Comparison of ENCODE assay signal across 12 cellular contexts in the genomic region with DNA sequence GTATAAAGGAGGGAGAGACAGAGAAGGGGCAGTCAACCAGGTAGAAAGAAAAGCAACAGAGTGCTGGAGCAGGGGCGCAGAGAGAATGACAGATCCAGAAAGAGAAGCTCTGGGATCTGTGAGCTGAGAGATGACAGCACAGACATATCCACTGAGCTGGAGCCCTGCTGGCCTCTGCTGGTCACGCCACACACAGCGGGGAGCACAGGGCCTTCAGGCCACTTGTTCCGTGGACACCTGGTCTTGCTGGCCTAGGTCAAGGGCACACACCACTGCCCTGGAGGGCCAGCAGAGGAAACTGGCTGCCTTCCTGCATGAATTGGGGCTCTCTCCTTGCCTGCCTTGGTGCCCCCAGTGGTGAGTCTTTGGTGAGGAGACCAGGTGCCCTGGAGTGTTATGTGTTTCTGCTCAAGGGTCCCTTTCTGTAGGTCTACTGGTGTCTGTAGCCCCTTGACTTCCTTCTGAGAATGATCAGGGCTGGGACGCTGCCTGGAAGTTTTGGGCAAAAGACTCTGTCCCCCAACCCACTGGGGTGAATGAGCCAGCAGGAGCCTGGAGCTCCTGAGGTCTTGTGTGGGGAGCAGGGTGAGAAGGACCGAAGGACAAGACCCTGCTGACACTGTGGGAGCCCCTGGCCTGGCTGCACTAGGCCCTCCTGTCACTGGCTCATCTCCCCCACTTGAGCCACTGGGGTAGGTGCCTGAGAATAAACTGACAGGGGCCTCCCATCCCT. TPM values are rescaled to one million over a fixed set of nuclear protein-coding genes. Genes with fewer than 3 reads are reported as not detected.
DNase-seq lines count a peak whose midpoint lies in the region; ATAC-seq, FAIRE-seq and TF ChIP-seq lines count a peak whose summit lies in the region.
"Had no signal": no experiment of that assay in that cellular context is flagged by ENCODE, and none has a peak within 500 bp of the region (broad histone marks: within the 10 kb centered on the region; RNA-seq: fewer than 3 reads in every experiment).

No MANE protein-coding gene starts in this region.

- H3K27me3 ChIP-seq in cardiac muscle cell (no peaks in the 10 kb centered on the region), HepG2 (ENCODE audit: control insufficient read depth in 1 of 2, insufficient read depth in 2 of 2, low read length in 2 of 2) (peaks cover 0 to 2% of the 10 kb centered on the region in 2 experiments; a peak in 1 of 5 replicates), vagina (no peaks in the 10 kb centered on the region)

- no peak for FAIRE-seq in HepG2 (lab: Jason Lieb, UNC)

- no TSS peak for BruUV-seq in HepG2 (replicated peaks; lab: Mats Ljungman, UMichigan)

- CTCF ChIA-PET in HepG2 (lab: Yijun Ruan, JAX; ENCODE audit: low intra/inter-chr PET ratio, low total read pairs), result no interaction called here

- ATAC-seq in Right ventricle myocardium superior (ENCODE audit: poor library complexity), result no peak
- peak; percentile 70 for ATAC-seq in HepG2
- no peak for ATAC-seq in HG03025 (IDR thresholded peaks at IDR 0.05; ENCODE audit: low FRiP score, unreplicated experiment)
- ATAC-seq in GM18873 (IDR thresholded peaks at IDR 0.05; ENCODE audit: low FRiP score, unreplicated experiment), result no peak
- ATAC-seq in GM19035 (IDR thresholded peaks at IDR 0.05; ENCODE audit: unreplicated experiment), result no peak

- no peak overlapping the region for H3K4me2 ChIP-seq in HepG2 (ENCODE audit: low read depth, low read length)

- intact Hi-C loops in Right ventricle myocardium superior (cut with DNase I), result no loop called here
- intact Hi-C loops in HepG2 (cut with micrococcal nuclease; ENCODE audit: unreplicated experiment), result no loop called here
- intact Hi-C loops in vagina (cut with DNase I), result no loop called here

- H3K4me3 Mint-ChIP-seq in chondrocyte (ENCODE audit: unreplicated experiment), result no peak overlapping the region

- H2AFZ ChIP-seq in HepG2 (ENCODE audit: low read length), result no peak overlapping the region

- no peak for TF ChIP-seq POLR2A in HepG2 (IDR thresholded peaks at IDR 0.05; ENCODE audit: insufficient read depth in 1 of 2, low read depth in 2 of 2, low read length in 2 of 2)
- no peak for TF ChIP-seq POLR2A in vagina (IDR thresholded peaks at IDR 0.05)

- H3K4me1 ChIP-seq in cardiac muscle cell (ENCODE audit: low read depth) (no peaks in the 10 kb centered on the region), HepG2 (ENCODE audit: insufficient read depth, low read length) (no peaks in the 10 kb centered on the region), vagina (peaks cover 21% of the 10 kb centered on the region)

- H3K36me3 ChIP-seq in cardiac muscle cell (no peaks in the 10 kb centered on the region), HepG2 (replicated peaks in 1 of 2; ENCODE audit: control insufficient read depth in 1 of 2, insufficient read depth in 2 of 2, low read length in 2 of 2) (no peaks in the 10 kb centered on the region), vagina (no peaks in the 10 kb centered on the region)

- H3K27me3 Mint-ChIP-seq in chondrocyte (ENCODE audit: low read depth), result no peaks in the 10 kb centered on the region

- in situ Hi-C loops in HepG2 (cut with HindIII; ENCODE audit: extremely low pct_ligation_motif_present, low pct_unique_long_range_greater_than_20kb), result no loop called here

- H3K9me3 Mint-ChIP-seq in chondrocyte (ENCODE audit: low read depth), result peaks cover 27% of the 10 kb centered on the region

- peaks cover 2% of the 10 kb centered on the region for H3K36me3 Mint-ChIP-seq in chondrocyte (ENCODE audit: low read depth)

- TF ChIP-seq RAD21 in HepG2 (CRISPR knock-in tag; IDR thresholded peaks at IDR 0.05), result 0 out of 2 replicates have a peak, but pooled peaks have one; percentile 15

- TF ChIP-seq EP300 in HepG2 (IDR thresholded peaks at IDR 0.05; ENCODE audit: low read depth in 2 of 2, low read length in 2 of 2) (no peak), HepG2 (CRISPR knock-in tag; IDR thresholded peaks at IDR 0.05; ENCODE audit: borderline replicate concordance) (no peak)

- no peaks in the 10 kb centered on the region for H3K79me2 ChIP-seq in HepG2 (ENCODE audit: insufficient read depth, low read length)

- WGBS in HepG2 (ENCODE audit: low lambda C conversion rate), result 29% methylated on average over 2 of the region's 6 CpGs

- H3K4me3 ChIP-seq in cardiac muscle cell (no peak overlapping the region), HepG2 (replicated peaks in 1 of 3; ENCODE audit: insufficient read depth in 1 of 3, low read depth in 2 of 3, low read length in 3 of 3) (no peak overlapping the region), vagina (no peak overlapping the region)

- no peaks in the 10 kb centered on the region for H4K20me1 ChIP-seq in HepG2 (ENCODE audit: insufficient read depth, low read length)

- H3K27ac Mint-ChIP-seq in chondrocyte (ENCODE audit: unreplicated experiment), result no peak overlapping the region

- H3K27ac ChIP-seq in cardiac muscle cell (no peak overlapping the region), HepG2 (ENCODE audit: extremely low read length, insufficient read depth, low read length) (no peak overlapping the region), vagina (no peak overlapping the region)

- peak; percentile 22 to 59 for DNase-seq in cardiac muscle cell (ENCODE audit: low read depth in 1 of 2, low spot score in 1 of 2)
- DNase-seq in Right ventricle myocardium superior, result no peak
- DNase-seq in chondrocyte (ENCODE audit: low spot score), result peak; percentile 62
- DNase-seq in HepG2 (ENCODE audit: low spot score), result no peak
- DNase-seq in vagina (ENCODE audit: extremely low spot score in 2 of 2), result peak; percentile 80 to 87
- DNase-seq: AML-193, GOT3, KG1, T-helper 9 cell had no signal

- TF ChIP-seq CTCF in cardiac muscle cell (IDR thresholded peaks at IDR 0.05; ENCODE audit: low read depth, low read length), result peak; percentile 61
- peak; percentile 74 for TF ChIP-seq CTCF in chondrocyte (IDR thresholded peaks at IDR 0.05)
- peak; percentile 49 for TF ChIP-seq CTCF in HepG2 (CRISPR knock-in tag; IDR thresholded peaks at IDR 0.05)
- no peak for TF ChIP-seq CTCF in vagina (IDR thresholded peaks at IDR 0.05)

- H3K4me1 Mint-ChIP-seq in chondrocyte (ENCODE audit: low read depth), result peaks cover 6% of the 10 kb centered on the region

- H3K9me3 ChIP-seq in cardiac muscle cell (ENCODE audit: low read depth) (no peaks in the 10 kb centered on the region), HepG2 (ENCODE audit: low read length) (peaks cover 27% of the 10 kb centered on the region), vagina (no peaks in the 10 kb centered on the region)

- POLR2A ChIA-PET in HepG2 (lab: Yijun Ruan, JAX), result no interaction called here

- no peak overlapping the region for H3K9ac ChIP-seq in HepG2 (ENCODE audit: insufficient read depth, low read depth, low read length)

TF ChIP-seq in HepG2, 621 proteins besides CTCF, POLR2A, EP300 and RAD21:
- TF ChIP-seq SNAI1 (CRISPR knock-in tag; IDR thresholded peaks at IDR 0.05; ENCODE audit: borderline replicate concordance) (no peak), STAG1 (CRISPR knock-in tag; IDR thresholded peaks at IDR 0.05) (peak; percentile 55)

RNA-seq across cellular contexts. Expression of gene ADAMTS2, which starts 59.2 kb away (rescaled TPM):
- total RNA-seq in cardiac muscle cell, result 2.5 and 8.8 TPM in 2 replicates
- polyA plus RNA-seq in cardiac muscle cell, result 3.1 and 7.0 TPM in 2 replicates
- total RNA-seq in Right ventricle myocardium superior, result 3.6 TPM
- total RNA-seq in chondrocyte, result 17.9 to 93.2 TPM (median 91.2 TPM) in 3 replicates
- 0.18 and 0.24 TPM in 2 replicates for total RNA-seq in HepG2 (2016; rRNA removed; fragmentation: Illumina TruSeq; extraction: Trizol)
- 0.09 and 0.10 TPM in 2 replicates for total RNA-seq in HepG2 (2016; cell fraction: cytosol; rRNA removed; fragmentation: Illumina TruSeq; extraction: Trizol; ENCODE audit: low read depth)
- 0.15 and 0.17 TPM in 2 replicates for total RNA-seq in HepG2 (2016; cell fraction: insoluble cytoplasmic fraction; rRNA removed; fragmentation: Illumina TruSeq; extraction: Trizol)
- total RNA-seq in HepG2 (2016; cell fraction: membrane; rRNA removed; fragmentation: Illumina TruSeq; extraction: Trizol), result 0.25 and 0.38 TPM in 2 replicates
- 0.25 and 0.59 TPM in 2 replicates for total RNA-seq in HepG2 (2016; cell fraction: nucleus; rRNA removed; fragmentation: Illumina TruSeq; extraction: Trizol)
- polyA plus RNA-seq in HepG2 (2011; rRNA removed), result 3.5 and 3.6 TPM in 2 replicates
- 2.4 and 4.9 TPM in 2 replicates for polyA plus RNA-seq in HepG2 (2011; cell fraction: cytosol; rRNA removed)
- 5.3 and 5.6 TPM in 2 replicates for polyA plus RNA-seq in HepG2 (2011; cell fraction: nucleus; rRNA removed)
- polyA plus RNA-seq in HepG2 (2012), result 2.3 and 2.4 TPM in 2 replicates
- 0.26 and 0.29 TPM in 2 replicates for polyA plus RNA-seq in HepG2 (2016; cell fraction: cytosol; fragmentation: Illumina TruSeq; extraction: Trizol; ENCODE audit: low read depth)
- 0.36 and 0.41 TPM in 2 replicates for polyA plus RNA-seq in HepG2 (2016; cell fraction: insoluble cytoplasmic fraction; fragmentation: Illumina TruSeq; extraction: Trizol; ENCODE audit: low read depth)
- 0.58 and 0.62 TPM in 2 replicates for polyA plus RNA-seq in HepG2 (2016; cell fraction: membrane; fragmentation: Illumina TruSeq; extraction: Trizol; ENCODE audit: low read depth)
- polyA plus RNA-seq in HepG2 (2016; cell fraction: nucleus; fragmentation: Illumina TruSeq; extraction: Trizol; ENCODE audit: insufficient read depth, low read depth), result 0.59 and 1.2 TPM in 2 replicates
- 4.6 TPM in 1 of 2 replicates, not detected in the other for polyA minus RNA-seq in HepG2 (2011; rRNA and poly(A)+ RNA removed; ENCODE audit: low replicate concordance)
- 0.99 and 1.4 TPM in 2 replicates for polyA minus RNA-seq in HepG2 (2011; cell fraction: cytosol; rRNA and poly(A)+ RNA removed)
- 0.90 and 1.7 TPM in 2 replicates for polyA minus RNA-seq in HepG2 (2011; cell fraction: nucleus; rRNA and poly(A)+ RNA removed)
- 17.4 TPM for total RNA-seq in vagina

Comparison
In these comparisons a context has a peak if more than half of its experiments do, and no peak if none do; other contexts are left out.
1. DNase-seq: peak in cardiac muscle cell (2 of 2), chondrocyte (single experiment) and vagina (2 of 2); none in Right ventricle myocardium superior (single experiment) and HepG2 (single experiment).
2. CTCF ChIP-seq: peak in cardiac muscle cell (single experiment), chondrocyte (single experiment) and HepG2 (single experiment); none in vagina (0 of 3).